In genomic region chr15:74995182-74995778, GRCh38 we compare ENCODE assay signal across 8 cellular contexts. TPM values are rescaled to one million over a fixed set of nuclear protein-coding genes. Genes with fewer than 3 reads are reported as not detected.
DNase-seq lines count a peak whose midpoint lies in the region; ATAC-seq and TF ChIP-seq lines count a peak whose summit lies in the region.

A gene with protein sequence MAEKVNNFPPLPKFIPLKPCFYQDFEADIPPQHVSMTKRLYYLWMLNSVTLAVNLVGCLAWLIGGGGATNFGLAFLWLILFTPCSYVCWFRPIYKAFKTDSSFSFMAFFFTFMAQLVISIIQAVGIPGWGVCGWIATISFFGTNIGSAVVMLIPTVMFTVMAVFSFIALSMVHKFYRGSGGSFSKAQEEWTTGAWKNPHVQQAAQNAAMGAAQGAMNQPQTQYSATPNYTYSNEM (plus strand): TSS chr15:74995563. CDS start chr15:75011840, 16,277 bp downstream.

- TF ChIP-seq EP300 in Ishikawa (IDR thresholded peaks at IDR 0.05; ENCODE audit: borderline replicate concordance) = 0 out of 2 replicates have a peak, but pooled peaks have one; percentile 17

- peak within 1 kb of the TSS; percentile 77 for H3K4me3 ChIP-seq in epithelial cell of proximal tubule (ENCODE audit: low read depth, low read length)

- no peak for TF ChIP-seq CTCF in epithelial cell of proximal tubule (conservative IDR thresholded peaks at IDR 0.05; ENCODE audit: low read depth, low read length)

- TF ChIP-seq RAD21 in Ishikawa (IDR thresholded peaks at IDR 0.05; ENCODE audit: low read depth) = no peak

- peak; percentile 53 for ATAC-seq in GM19328 (IDR thresholded peaks at IDR 0.05; ENCODE audit: unreplicated experiment)

- DNase-seq in AG20443 (ENCODE audit: low spot score) = peak; percentile 98
- DNase-seq in OCI-M2 (lab: John Stamatoyannopoulos, UW; ENCODE audit: unreplicated experiment) = peak; percentile 58
- DNase-seq in activated T-cell treated with anti-CD3 and anti-CD28 coated beads, Interleukin-2, amount 50 U/mL, for 1 hour = peak; percentile 88
- DNase-seq in epithelial cell of proximal tubule (ENCODE audit: low read depth) = peak; percentile 42
- DNase-seq in middle frontal gyrus (ENCODE audit: extremely low spot score, low spot score) = peak; percentile 89
- peak; percentile 67 to 74 for DNase-seq in stimulated activated CD8-positive, alpha-beta memory T cell treated with anti-CD3 and anti-CD28 coated beads, Interleukin-15, amount 100 ng/mL, for 4 hours (ENCODE audit: low read depth in 2 of 2)

TF ChIP-seq in Ishikawa, 13 proteins besides CTCF, POLR2A, EP300 and RAD21:
- TF ChIP-seq TEAD4 (IDR thresholded peaks at IDR 0.05) (peak; percentile 74), NFIC (IDR thresholded peaks at IDR 0.05) (no peak), CREB1 (IDR thresholded peaks at IDR 0.05; ENCODE audit: low read depth) (no peak), TAF1 (IDR thresholded peaks at IDR 0.05; ENCODE audit: low read depth) (peak; percentile 32; the same call in 1 of the 2 replicates), MAX (IDR thresholded peaks at IDR 0.05) (peak; percentile 45), EGR1 (IDR thresholded peaks at IDR 0.05) (no peak), ZBTB7A (IDR thresholded peaks at IDR 0.05; ENCODE audit: low read depth) (no peak), TCF12 (IDR thresholded peaks at IDR 0.05; ENCODE audit: low read depth) (peak; percentile 19; the same call in 1 of the 2 replicates)
- TF ChIP-seq, protein P1, sequence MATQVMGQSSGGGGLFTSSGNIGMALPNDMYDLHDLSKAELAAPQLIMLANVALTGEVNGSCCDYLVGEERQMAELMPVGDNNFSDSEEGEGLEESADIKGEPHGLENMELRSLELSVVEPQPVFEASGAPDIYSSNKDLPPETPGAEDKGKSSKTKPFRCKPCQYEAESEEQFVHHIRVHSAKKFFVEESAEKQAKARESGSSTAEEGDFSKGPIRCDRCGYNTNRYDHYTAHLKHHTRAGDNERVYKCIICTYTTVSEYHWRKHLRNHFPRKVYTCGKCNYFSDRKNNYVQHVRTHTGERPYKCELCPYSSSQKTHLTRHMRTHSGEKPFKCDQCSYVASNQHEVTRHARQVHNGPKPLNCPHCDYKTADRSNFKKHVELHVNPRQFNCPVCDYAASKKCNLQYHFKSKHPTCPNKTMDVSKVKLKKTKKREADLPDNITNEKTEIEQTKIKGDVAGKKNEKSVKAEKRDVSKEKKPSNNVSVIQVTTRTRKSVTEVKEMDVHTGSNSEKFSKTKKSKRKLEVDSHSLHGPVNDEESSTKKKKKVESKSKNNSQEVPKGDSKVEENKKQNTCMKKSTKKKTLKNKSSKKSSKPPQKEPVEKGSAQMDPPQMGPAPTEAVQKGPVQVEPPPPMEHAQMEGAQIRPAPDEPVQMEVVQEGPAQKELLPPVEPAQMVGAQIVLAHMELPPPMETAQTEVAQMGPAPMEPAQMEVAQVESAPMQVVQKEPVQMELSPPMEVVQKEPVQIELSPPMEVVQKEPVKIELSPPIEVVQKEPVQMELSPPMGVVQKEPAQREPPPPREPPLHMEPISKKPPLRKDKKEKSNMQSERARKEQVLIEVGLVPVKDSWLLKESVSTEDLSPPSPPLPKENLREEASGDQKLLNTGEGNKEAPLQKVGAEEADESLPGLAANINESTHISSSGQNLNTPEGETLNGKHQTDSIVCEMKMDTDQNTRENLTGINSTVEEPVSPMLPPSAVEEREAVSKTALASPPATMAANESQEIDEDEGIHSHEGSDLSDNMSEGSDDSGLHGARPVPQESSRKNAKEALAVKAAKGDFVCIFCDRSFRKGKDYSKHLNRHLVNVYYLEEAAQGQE (IDR thresholded peaks at IDR 0.05; ENCODE audit: low read depth) = peak; percentile 97

RNA-seq across cellular contexts. Expression of the gene that starts here (rescaled TPM):
- 4.7 and 19.5 TPM in 2 replicates for total RNA-seq in epithelial cell of proximal tubule

Comparison
In these comparisons a context has a peak if more than half of its experiments do, and no peak if none do; other contexts are left out.
1. Peak in every context shown above with its lines: DNase-seq, ATAC-seq and H3K4me3 ChIP-seq.
2. DNase-seq: peak in every context shown above with its lines; median percentile 98 in AG20443; 89 in middle frontal gyrus; 88 in activated T-cell treated with anti-CD3 and anti-CD28 coated beads, Interleukin-2, amount 50 U/mL, for 1 hour; 70 in stimulated activated CD8-positive, alpha-beta memory T cell treated with anti-CD3 and anti-CD28 coated beads, Interleukin-15, amount 100 ng/mL, for 4 hours; 58 in OCI-M2; 42 in epithelial cell of proximal tubule.